In genomic region chr4:177480796-177481195, GRCh38 we compare ENCODE assay signal across 27 cellular contexts. TPM values are rescaled to one million over a fixed set of nuclear protein-coding genes. Genes with fewer than 3 reads are reported as not detected.
A peak's percentile ranks its signal among the peaks of the same experiment; 100 is the strongest.
DNase-seq lines count a peak whose midpoint lies in the region; ATAC-seq, FAIRE-seq and TF ChIP-seq lines count a peak whose summit lies in the region.
"Had no signal": no experiment of that assay in that cellular context is flagged by ENCODE, and none has a peak within 500 bp of the region (broad histone marks: within the 10 kb centered on the region; RNA-seq: fewer than 3 reads in every experiment).

No MANE protein-coding gene starts in this region.

- intact Hi-C loops in A673 (cut with micrococcal nuclease; ENCODE audit: unreplicated experiment), result no loop called here
- intact Hi-C loops in activated CD4-positive, alpha-beta T cell treated with anti-CD3 and anti-CD28 coated beads for 36 hours (cut with DNase I, micrococcal nuclease), result no loop called here

- FAIRE-seq in H54 (lab: Jason Lieb, UNC), result no peak
- FAIRE-seq: A549, K562 had no signal

- H3K4me3 ChIP-seq in A673 (ENCODE audit: low read depth, low read length, poor library complexity, severe bottlenecking) (no peak overlapping the region), adipocyte (ENCODE audit: low read length) (no peak overlapping the region), fibroblast of villous mesenchyme (ENCODE audit: low read depth, low read length) (no peak overlapping the region)
- H3K4me3 ChIP-seq: A549, heart right ventricle, K562, skin epidermis had no signal

- no peaks in the 10 kb centered on the region for H3K27me3 ChIP-seq in A673 (replicated peaks; ENCODE audit: insufficient read depth, low read depth, low read length, poor library complexity)
- no peaks in the 10 kb centered on the region for H3K27me3 ChIP-seq in adipocyte (replicated peaks; ENCODE audit: control insufficient read depth, insufficient read depth, low read length)
- H3K27me3 ChIP-seq: heart right ventricle had no signal

- no peak for TF ChIP-seq CTCF in A673 (conservative IDR thresholded peaks at IDR 0.05; ENCODE audit: low read depth, low read length)
- TF ChIP-seq CTCF in fibroblast of villous mesenchyme (IDR thresholded peaks at IDR 0.05; ENCODE audit: insufficient read depth, low read depth, low read length), result no peak

- H3K27ac ChIP-seq in A673 (ENCODE audit: low read depth, low read length, poor library complexity, severe bottlenecking), result no peak overlapping the region
- H3K27ac ChIP-seq: A549, heart right ventricle, skin epidermis had no signal

- H3K9me3 ChIP-seq in A673 (ENCODE audit: low read depth, low read length, poor library complexity, severe bottlenecking) (no peaks in the 10 kb centered on the region), adipocyte (ENCODE audit: control insufficient read depth, low read length) (no peaks in the 10 kb centered on the region)
- H3K9me3 ChIP-seq: A549, heart right ventricle had no signal

- CTCF ChIA-PET in A673 (lab: Charles Lee), result no interaction called here
- CTCF ChIA-PET in activated CD4-positive, alpha-beta T cell treated with anti-CD3 and anti-CD28 coated beads for 36 hours (lab: Charles Lee), result no interaction called here

- H3K9me3 Mint-ChIP-seq in activated CD4-positive, alpha-beta T cell treated with anti-CD3 and anti-CD28 coated beads for 36 hours (ENCODE audit: low read depth), result no peaks in the 10 kb centered on the region
- H3K9me3 Mint-ChIP-seq: central memory CD8-positive, alpha-beta T cell; immature natural killer cell; neural crest cell had no signal

- peaks cover 10% of the 10 kb centered on the region for H3K4me1 Mint-ChIP-seq in activated CD4-positive, alpha-beta T cell treated with anti-CD3 and anti-CD28 coated beads for 36 hours
- H3K4me1 Mint-ChIP-seq: central memory CD8-positive, alpha-beta T cell; immature natural killer cell had no signal

- TF ChIP-seq POLR2A in H54 (IDR thresholded peaks at IDR 0.05; ENCODE audit: low read depth, low read length), result no peak

- no peaks in the 10 kb centered on the region for H3K36me3 Mint-ChIP-seq in activated CD4-positive, alpha-beta T cell treated with anti-CD3 and anti-CD28 coated beads for 36 hours (ENCODE audit: low read depth)

- DNase-seq in A673 (ENCODE audit: low spot score) (peak; percentile 1), HS-5 (ENCODE audit: low read depth) (peak; percentile 74), adipocyte (ENCODE audit: low read depth) (peak; percentile 7), fibroblast of villous mesenchyme (ENCODE audit: low read depth) (peak; percentile 86), H54 (ENCODE audit: insufficient read length, low spot score) (no peak)
- DNase-seq in activated CD4-positive, alpha-beta T cell treated with anti-CD3 and anti-CD28 coated beads for 36 hours, result no peak
- DNase-seq in stimulated activated CD4-positive, alpha-beta T cell treated with anti-CD3 and anti-CD28 coated beads, Interleukin-4, amount 100 ng/mL, for 4 hours, result no peak
- DNase-seq: activated CD4-positive, alpha-beta T cell treated with anti-CD3 and anti-CD28 coated beads, Interleukin-2, amount 50 U/mL, for 1 hour; activated gamma-delta T cell; amniotic stem cell; C1 segment of cervical spinal cord; GDM1; GOT3; heart right ventricle; immature natural killer cell; NCI-H1694; NCI-H774; SHP77 treated with DMSO at 0.1 percent for 48 hours; stimulated activated CD4-positive, alpha-beta T cell treated with anti-CD3 and anti-CD28 coated beads, Interleukin-2, amount 100 ng/mL, for 48 hours; T-helper 1 cell had no signal

- no peaks in the 10 kb centered on the region for H3K27me3 Mint-ChIP-seq in activated CD4-positive, alpha-beta T cell treated with anti-CD3 and anti-CD28 coated beads for 36 hours
- H3K27me3 Mint-ChIP-seq: central memory CD8-positive, alpha-beta T cell had no signal

- no peak overlapping the region for H3K9ac ChIP-seq in adipocyte (ENCODE audit: low read length)

- no peak for ATAC-seq in HG02678 (IDR thresholded peaks at IDR 0.05; ENCODE audit: unreplicated experiment)
- ATAC-seq in activated CD4-positive, alpha-beta T cell treated with anti-CD3 and anti-CD28 coated beads for 36 hours, result no peak
- ATAC-seq: A549, esophagus mucosa, heart right ventricle, K562 had no signal

- no peak overlapping the region for H3K4me3 Mint-ChIP-seq in activated CD4-positive, alpha-beta T cell treated with anti-CD3 and anti-CD28 coated beads for 36 hours
- H3K4me3 Mint-ChIP-seq: central memory CD8-positive, alpha-beta T cell; immature natural killer cell; neural crest cell had no signal

- POLR2A ChIA-PET in A673 (lab: Charles Lee; ENCODE audit: low non-redundant PET), result no interaction called here
- POLR2A ChIA-PET in activated CD4-positive, alpha-beta T cell treated with anti-CD3 and anti-CD28 coated beads for 36 hours (lab: Charles Lee), result no interaction called here

- no peak overlapping the region for H3K27ac Mint-ChIP-seq in activated CD4-positive, alpha-beta T cell treated with anti-CD3 and anti-CD28 coated beads for 36 hours
- H3K27ac Mint-ChIP-seq: immature natural killer cell had no signal

- H3K36me3 ChIP-seq in A673 (ENCODE audit: insufficient read depth, low read length, poor library complexity, severe bottlenecking) (no peaks in the 10 kb centered on the region), adipocyte (ENCODE audit: control insufficient read depth, insufficient read depth, low read length, severe bottlenecking) (no peaks in the 10 kb centered on the region)
- H3K36me3 ChIP-seq: heart right ventricle had no signal

- BruUV-seq in A673 (replicated peaks; lab: Mats Ljungman, UMichigan), result no TSS peak

- H3K4me1 ChIP-seq in A673 (ENCODE audit: insufficient read depth, low read length, poor library complexity, severe bottlenecking) (no peaks in the 10 kb centered on the region), adipocyte (ENCODE audit: control insufficient read depth, insufficient read depth, low read length) (peaks cover 5% of the 10 kb centered on the region)
- H3K4me1 ChIP-seq: heart right ventricle had no signal

RNA-seq across cellular contexts. Expression of gene AGA, which starts 38.6 kb away (rescaled TPM):
- total RNA-seq in A673 (2021), result 24.5 and 24.6 TPM in 2 replicates
- 26.3 and 65.7 TPM in 2 replicates for total RNA-seq in fibroblast of villous mesenchyme
- 10 to 100 TPM; 20.8 to 27.7 TPM for total RNA-seq in activated CD4-positive, alpha-beta T cell treated with anti-CD3 and anti-CD28 coated beads for 36 hours

Comparison
In these comparisons a context has a peak if more than half of its experiments do, and no peak if none do; other contexts are left out.
1. DNase-seq: peak in A673 (single experiment), HS-5 (single experiment), adipocyte (single experiment) and fibroblast of villous mesenchyme (single experiment); none in H54 (single experiment), activated CD4-positive, alpha-beta T cell treated with anti-CD3 and anti-CD28 coated beads for 36 hours (single experiment) and stimulated activated CD4-positive, alpha-beta T cell treated with anti-CD3 and anti-CD28 coated beads, Interleukin-4, amount 100 ng/mL, for 4 hours (0 of 2).